ENCODE assay signal across 17 cellular contexts in genomic region chr14:65258391-65258790, GRCh38.
A peak's percentile ranks its signal among the peaks of the same experiment; 100 is the strongest.
DNase-seq lines count a peak whose midpoint lies in the region; ATAC-seq, FAIRE-seq and TF ChIP-seq lines count a peak whose summit lies in the region.
"Had no signal": no experiment of that assay in that cellular context is flagged by ENCODE, and none has a peak within 500 bp of the region (broad histone marks: within the 10 kb centered on the region; RNA-seq: fewer than 3 reads in every experiment).

No MANE protein-coding gene starts in this region.

- peak overlapping the region; percentile 32 for H3K4me2 ChIP-seq in osteoblast (ENCODE audit: insufficient read depth, low read length)
- H3K4me2 ChIP-seq: BLaER1 treated with 17β-estradiol and CSF1 and Interleukin-3, amounts not matched to agents 10 nM and 100 nM had no signal

- H3K27ac Mint-ChIP-seq in CD4-positive, alpha-beta T cell = no peak overlapping the region
- H3K27ac Mint-ChIP-seq: activated CD4-positive, alpha-beta T cell treated with anti-CD3 and anti-CD28 coated beads for 36 hours; activated T-helper 2 cell treated with anti-CD3 and anti-CD28 coated beads, Interferon-gamma antibody, Interleukin-2, Interleukin-4, amounts not matched to agents 10 μg/mL and 5 μg/mL and 100 μg/mL, durations not matched to agents 14 hours and 24 hours and 36 hours had no signal

- H3K4me3 ChIP-seq in osteoblast (ENCODE audit: insufficient read depth, low read length) = no peak overlapping the region
- H3K4me3 ChIP-seq: BLaER1 treated with 17β-estradiol and CSF1 and Interleukin-3, amounts not matched to agents 10 nM and 100 nM had no signal

- peak; percentile 86 for DNase-seq in Daoy (ENCODE audit: low read depth)
- DNase-seq in RCC 7860 (ENCODE audit: low spot score) = peak; percentile 68
- peak; percentile 60 for DNase-seq in osteoblast (ENCODE audit: insufficient read length, low spot score, missing footprints)
- DNase-seq in NCI-H128 (lab: John Stamatoyannopoulos, UW; ENCODE audit: unreplicated experiment) = no peak
- no peak for DNase-seq in CD4-positive, alpha-beta T cell
- no peak for DNase-seq in NCI-H748 treated with DMSO at 0.1 percent for 48 hours (lab: John Stamatoyannopoulos, UW)
- DNase-seq: activated CD4-positive, alpha-beta T cell treated with anti-CD3 and anti-CD28 coated beads for 36 hours; foreskin melanocyte; GF-D8; NCI-H1105; NCI-H69; nucleus accumbens had no signal

- no peaks in the 10 kb centered on the region for H3K9me3 ChIP-seq in osteoblast (ENCODE audit: low read depth, low read length)
- no peaks in the 10 kb centered on the region for H3K9me3 ChIP-seq in CD4-positive, alpha-beta T cell (ENCODE audit: control insufficient read depth, low read length)

- H3K36me3 Mint-ChIP-seq in CD4-positive, alpha-beta T cell (ENCODE audit: low read depth) = no peaks in the 10 kb centered on the region

- FAIRE-seq in RCC 7860 (lab: Jason Lieb, UNC) = no peak

- H2AFZ ChIP-seq in osteoblast (ENCODE audit: low read length) = no peak overlapping the region

- intact Hi-C loops in CD4-positive, alpha-beta T cell (cut with DNase I, micrococcal nuclease) = no loop called here

- ATAC-seq in esophagus mucosa (peak; percentile 66), GM18907 (IDR thresholded peaks at IDR 0.05; ENCODE audit: unreplicated experiment) (no peak)
- ATAC-seq in CD4-positive, alpha-beta T cell (ENCODE audit: poor library complexity) = no peak
- ATAC-seq: activated CD4-positive, alpha-beta T cell treated with anti-CD3 and anti-CD28 coated beads for 36 hours had no signal

- H3K4me1 ChIP-seq in osteoblast (ENCODE audit: insufficient read depth, low read length) = peaks cover 24% of the 10 kb centered on the region

- TF ChIP-seq CTCF in osteoblast (IDR thresholded peaks at IDR 0.05; ENCODE audit: extremely low read depth, low read depth, low read length) = no peak
- TF ChIP-seq CTCF in CD4-positive, alpha-beta T cell (IDR thresholded peaks at IDR 0.05) = no peak

- no peaks in the 10 kb centered on the region for H3K36me3 ChIP-seq in osteoblast (ENCODE audit: insufficient read depth, low read length)
- H3K36me3 ChIP-seq: BLaER1 treated with 17β-estradiol and CSF1 and Interleukin-3, amounts not matched to agents 10 nM and 100 nM had no signal

- peak overlapping the region; percentile 34 for H3K27ac ChIP-seq in osteoblast (ENCODE audit: low read depth, low read length)
- H3K27ac ChIP-seq in CD4-positive, alpha-beta T cell (ENCODE audit: low read depth, low read length) = no peak overlapping the region
- H3K27ac ChIP-seq: BLaER1 treated with 17β-estradiol and CSF1 and Interleukin-3, amounts not matched to agents 10 nM and 100 nM had no signal

- no peaks in the 10 kb centered on the region for H4K20me1 ChIP-seq in osteoblast (ENCODE audit: insufficient read depth, low read length)
- H4K20me1 ChIP-seq: BLaER1 treated with 17β-estradiol and CSF1 and Interleukin-3, amounts not matched to agents 10 nM and 100 nM had no signal

- H3K9me3 Mint-ChIP-seq in CD4-positive, alpha-beta T cell = peaks cover 3% of the 10 kb centered on the region
- H3K9me3 Mint-ChIP-seq: central memory CD8-positive, alpha-beta T cell had no signal

- CTCF ChIA-PET in CD4-positive, alpha-beta T cell (lab: Charles Lee) = no interaction called here

- H3K27me3 Mint-ChIP-seq in CD4-positive, alpha-beta T cell = no peaks in the 10 kb centered on the region
- H3K27me3 Mint-ChIP-seq: activated CD4-positive, alpha-beta T cell treated with anti-CD3 and anti-CD28 coated beads for 36 hours; central memory CD8-positive, alpha-beta T cell had no signal

- H3K4me1 Mint-ChIP-seq in CD4-positive, alpha-beta T cell (ENCODE audit: low read depth) = peaks cover 17% of the 10 kb centered on the region
- H3K4me1 Mint-ChIP-seq: central memory CD8-positive, alpha-beta T cell had no signal

- H3K27me3 ChIP-seq in osteoblast (ENCODE audit: insufficient read depth, low read length) = no peaks in the 10 kb centered on the region
- H3K27me3 ChIP-seq in CD4-positive, alpha-beta T cell (ENCODE audit: control insufficient read depth, insufficient read depth, low read length) = no peaks in the 10 kb centered on the region
- H3K27me3 ChIP-seq: BLaER1 treated with 17β-estradiol and CSF1 and Interleukin-3, amounts not matched to agents 10 nM and 100 nM had no signal

- POLR2A ChIA-PET in CD4-positive, alpha-beta T cell (lab: Charles Lee) = no interaction called here

- H3K4me3 Mint-ChIP-seq in CD4-positive, alpha-beta T cell = no peak overlapping the region
- H3K4me3 Mint-ChIP-seq: activated CD4-positive, alpha-beta T cell treated with anti-CD3 and anti-CD28 coated beads for 36 hours; central memory CD8-positive, alpha-beta T cell had no signal

- H3K79me2 ChIP-seq in osteoblast (ENCODE audit: insufficient read depth, low read length) = no peaks in the 10 kb centered on the region

Comparison
In these comparisons a context has a peak if more than half of its experiments do, and no peak if none do; other contexts are left out.
1. DNase-seq: peak in Daoy (single experiment), RCC 7860 (single experiment) and osteoblast (single experiment); none in NCI-H128 (single experiment), CD4-positive, alpha-beta T cell (0 of 10) and NCI-H748 treated with DMSO at 0.1 percent for 48 hours (single experiment).